ENCODE assay signal across 23 cellular contexts in genomic region chr1:53517821-53518352, GRCh38. TPM values are rescaled to one million over a fixed set of nuclear protein-coding genes. Genes with fewer than 3 reads are reported as not detected.
DNase-seq lines count a peak whose midpoint lies in the region; ATAC-seq and TF ChIP-seq lines count a peak whose summit lies in the region.
"Had no signal": no experiment of that assay in that cellular context is flagged by ENCODE, and none has a peak within 500 bp of the region (broad histone marks: within the 10 kb centered on the region; RNA-seq: fewer than 3 reads in every experiment).

No MANE protein-coding gene starts in this region.

- H3K4me2 ChIP-seq in neuronal stem cell (ENCODE audit: insufficient read depth, low read length, poor library complexity, severe bottlenecking): no peak overlapping the region
- H3K4me2 ChIP-seq: KMS-11, PC-9 had no signal

- no peak overlapping the region for H3K9ac ChIP-seq in neuronal stem cell (ENCODE audit: low read depth, low read length, poor library complexity)
- H3K9ac ChIP-seq: KMS-11 had no signal

- H3K4me3 ChIP-seq in fibroblast of villous mesenchyme (ENCODE audit: low read depth, low read length): no peak overlapping the region
- peak overlapping the region in 1 of 2 donors; percentile 10 for H3K4me3 ChIP-seq in neuronal stem cell (ENCODE audit: low read length in 2 of 2)
- H3K4me3 ChIP-seq: PC-9 had no signal

- H3K9me3 ChIP-seq in neuronal stem cell (replicated peaks in 1 of 2; ENCODE audit: control insufficient read depth in 2 of 2, insufficient read depth in 1 of 2, low read depth in 1 of 2, low read length in 2 of 2): no peaks in the 10 kb centered on the region

- H3K27me3 Mint-ChIP-seq in activated T-helper 17 cell treated with anti-CD3 and anti-CD28 coated beads, Interleukin-2, amount 50 U/mL, for 72 hours: peaks cover 9% of the 10 kb centered on the region

- ATAC-seq in activated T-helper 17 cell treated with anti-CD3 and anti-CD28 coated beads, Interleukin-2, amount 50 U/mL, for 72 hours (replicated peaks): no peak
- no peak for ATAC-seq in GM21786 (IDR thresholded peaks at IDR 0.05; ENCODE audit: unreplicated experiment)
- ATAC-seq: T-cell had no signal

- no peaks in the 10 kb centered on the region for H3K9me3 Mint-ChIP-seq in activated T-helper 17 cell treated with anti-CD3 and anti-CD28 coated beads, Interleukin-2, amount 50 U/mL, for 72 hours
- H3K9me3 Mint-ChIP-seq: T-cell had no signal

- no peak overlapping the region for H3K27ac Mint-ChIP-seq in activated T-helper 17 cell treated with anti-CD3 and anti-CD28 coated beads, Interleukin-2, amount 50 U/mL, for 72 hours
- H3K27ac Mint-ChIP-seq: T-cell had no signal

- peak overlapping the region; percentile 64 for H2AK5ac ChIP-seq in neuronal stem cell (ENCODE audit: low read depth, low read length)

- H3K36me3 ChIP-seq in neuronal stem cell (replicated peaks in 1 of 2; ENCODE audit: control insufficient read depth in 2 of 2, insufficient read depth in 2 of 2, low read length in 2 of 2): no peaks in the 10 kb centered on the region

- H3K27me3 ChIP-seq in neuronal stem cell (ENCODE audit: control insufficient read depth in 3 of 3, insufficient read depth in 3 of 3, low read depth in 1 of 3, low read length in 3 of 3): peaks cover 0 to 31% (median 0%) of the 10 kb centered on the region in 3 experiments

- H3K4me1 Mint-ChIP-seq in activated T-helper 17 cell treated with anti-CD3 and anti-CD28 coated beads, Interleukin-2, amount 50 U/mL, for 72 hours: no peaks in the 10 kb centered on the region
- H3K4me1 Mint-ChIP-seq: T-cell had no signal

- H3K18ac ChIP-seq in neuronal stem cell (ENCODE audit: low read length): peak overlapping the region; percentile 23

- WGBS in neuronal stem cell (ENCODE audit: extremely low coverage in 2 of 2, insufficient read length in 2 of 2, insufficient replicate concordance in 1 of 2), 2 donors: no CpG with 5 or more reads among the region's 19 CpGs

- H2AFZ ChIP-seq in neuronal stem cell (ENCODE audit: low read length): no peak overlapping the region
- H2AFZ ChIP-seq: PC-9 had no signal

- DNase-seq in NCI-H2171 treated with DMSO at 0.1 percent for 48 hours (lab: John Stamatoyannopoulos, UW): peak; percentile 39
- no peak for DNase-seq in NCI-H2171 (lab: John Stamatoyannopoulos, UW)
- DNase-seq in NCI-H82 (lab: John Stamatoyannopoulos, UW): peak; percentile 91
- DNase-seq in fibroblast of villous mesenchyme (ENCODE audit: low read depth): peak; percentile 36
- no peak for DNase-seq in neuronal stem cell (ENCODE audit: low spot score)
- DNase-seq: Calu3, MM.1S, NCI-H187, NCI-H748 treated with DMSO at 0.1 percent for 48 hours, PC-9, SHP77, T-cell had no signal

- no peak overlapping the region for H2BK12ac ChIP-seq in neuronal stem cell (ENCODE audit: low read length)

- peaks cover 4% of the 10 kb centered on the region for H3K79me1 ChIP-seq in neuronal stem cell (ENCODE audit: low read depth, low read length)

- H2BK5ac ChIP-seq in neuronal stem cell (ENCODE audit: low read length): peak overlapping the region; percentile 73

- H3K27ac ChIP-seq in neuronal stem cell (replicated peaks; ENCODE audit: low read length): no peak overlapping the region
- H3K27ac ChIP-seq: KMS-11, PC-9 had no signal

- H3K4me3 Mint-ChIP-seq in activated T-helper 17 cell treated with anti-CD3 and anti-CD28 coated beads, Interleukin-2, amount 50 U/mL, for 72 hours: no peak overlapping the region
- H3K4me3 Mint-ChIP-seq: T-cell had no signal

- no peak overlapping the region for H2BK15ac ChIP-seq in neuronal stem cell (ENCODE audit: low read length)

- no peak overlapping the region for H4K91ac ChIP-seq in neuronal stem cell (ENCODE audit: low read depth, low read length, poor library complexity)

- H4K8ac ChIP-seq in neuronal stem cell (ENCODE audit: low read depth, low read length): no peak overlapping the region

- TF ChIP-seq CTCF in fibroblast of villous mesenchyme (IDR thresholded peaks at IDR 0.05; ENCODE audit: insufficient read depth, low read depth, low read length): no peak

- H3K23ac ChIP-seq in neuronal stem cell (ENCODE audit: low read depth, low read length, poor library complexity): no peak overlapping the region

- peaks cover 0 to 12% of the 10 kb centered on the region in 2 donors for H3K4me1 ChIP-seq in neuronal stem cell (ENCODE audit: control insufficient read depth in 2 of 2, insufficient read depth in 1 of 2, low read depth in 1 of 2, low read length in 2 of 2)

- no peak overlapping the region for H2BK120ac ChIP-seq in neuronal stem cell (ENCODE audit: low read depth, low read length)

- no peak overlapping the region for H3K4ac ChIP-seq in neuronal stem cell (ENCODE audit: low read length)

- no peaks in the 10 kb centered on the region for H3K36me3 Mint-ChIP-seq in activated T-helper 17 cell treated with anti-CD3 and anti-CD28 coated beads, Interleukin-2, amount 50 U/mL, for 72 hours (ENCODE audit: low read depth)
- H3K36me3 Mint-ChIP-seq: T-cell had no signal

- H3K14ac ChIP-seq in neuronal stem cell (ENCODE audit: low read length): no peak overlapping the region

RNA-seq across cellular contexts. Expression of gene DMRTB1, which starts 58.7 kb away (rescaled TPM):
- not detected in 2 replicates for total RNA-seq in fibroblast of villous mesenchyme
- 0.03 TPM for polyA plus RNA-seq in neuronal stem cell (2013, experiment 1 of 2)
- polyA plus RNA-seq in neuronal stem cell (2013, experiment 2 of 2): not detected
- not detected for total RNA-seq in activated T-helper 17 cell treated with anti-CD3 and anti-CD28 coated beads, Interleukin-2, amount 50 U/mL, for 72 hours
- total RNA-seq: A172, Calu3, Daoy, G401, IMR-90, NCI-H460, PC-9, RPMI7951, SK-MEL-5, T-cell had no signal
- polyA plus RNA-seq: BJ, IMR-90 had no signal

Comparison
In these comparisons a context has a peak if more than half of its experiments do, and no peak if none do; other contexts are left out.
1. DNase-seq: peak in NCI-H2171 treated with DMSO at 0.1 percent for 48 hours (single experiment), NCI-H82 (single experiment) and fibroblast of villous mesenchyme (single experiment); none in NCI-H2171 (single experiment) and neuronal stem cell (single experiment).